In genomic region chr12:47082283-47082962, GRCh38 we compare ENCODE assay signal across 13 cellular contexts. TPM values are rescaled to one million over a fixed set of nuclear protein-coding genes. Genes with fewer than 3 reads are reported as not detected.
A peak's percentile ranks its signal among the peaks of the same experiment; 100 is the strongest.
DNase-seq lines count a peak whose midpoint lies in the region; ATAC-seq and TF ChIP-seq lines count a peak whose summit lies in the region.
"Had no signal": no experiment of that assay in that cellular context is flagged by ENCODE, and none has a peak within 500 bp of the region (broad histone marks: within the 10 kb centered on the region; RNA-seq: fewer than 3 reads in every experiment).

No MANE protein-coding gene starts in this region.

- H3K27me3 ChIP-seq in left ventricle myocardium inferior (ENCODE audit: low read depth) = peaks cover 16% of the 10 kb centered on the region
- no peaks in the 10 kb centered on the region for H3K27me3 ChIP-seq in hepatocyte
- peaks cover 12% of the 10 kb centered on the region for H3K27me3 ChIP-seq in transverse colon
- H3K27me3 ChIP-seq: right lobe of liver had no signal

- H3K4me3 Mint-ChIP-seq in T-helper 17 cell = peak overlapping the region; percentile 33

- no peaks in the 10 kb centered on the region for H3K9me2 ChIP-seq in hepatocyte (replicated peaks; ENCODE audit: insufficient read depth)

- H4K20me1 ChIP-seq in hepatocyte (ENCODE audit: insufficient read depth, poor library complexity, severe bottlenecking) = no peaks in the 10 kb centered on the region

- TF ChIP-seq CTCF in left ventricle myocardium inferior (IDR thresholded peaks at IDR 0.05; ENCODE audit: borderline replicate concordance) (no peak), hepatocyte (IDR thresholded peaks at IDR 0.05; ENCODE audit: poor library complexity) (no peak), transverse colon (IDR thresholded peaks at IDR 0.05) (no peak)

- no peak for DNase-seq in left ventricle myocardium inferior
- no peak for DNase-seq in Right ventricle myocardium inferior (ENCODE audit: missing footprints)
- DNase-seq in T-helper 17 cell = no peak
- no peak for DNase-seq in hepatocyte (ENCODE audit: low spot score)
- DNase-seq in transverse colon = no peak
- no peak for DNase-seq in NCI-H2029 treated with DMSO at 0.1 percent for 48 hours (lab: John Stamatoyannopoulos, UW)
- no peak for DNase-seq in NCI-H524 (lab: John Stamatoyannopoulos, UW)
- DNase-seq: GDM1, heart right ventricle, NCI-H1105, NCI-H526, right lobe of liver had no signal

- H3K27me3 Mint-ChIP-seq in T-helper 17 cell = no peaks in the 10 kb centered on the region

- no peak for TF ChIP-seq EP300 in transverse colon (IDR thresholded peaks at IDR 0.05; ENCODE audit: low read depth)

- ATAC-seq in Right ventricle myocardium inferior (no peak), T-helper 17 cell (no peak), GM18867 (IDR thresholded peaks at IDR 0.05; ENCODE audit: unreplicated experiment) (no peak)
- ATAC-seq: right lobe of liver had no signal

- peaks cover 18% of the 10 kb centered on the region for H3K79me2 ChIP-seq in hepatocyte

- WGBS in hepatocyte (ENCODE audit: low lambda C conversion rate, missing lambda C conversion rate) = 60% methylated on average over 5 of the region's 5 CpGs
- WGBS in transverse colon (ENCODE audit: low coverage in 1 of 2), 2 donors = 54 to 65% methylated on average over 5 of the region's 5 CpGs

- no peak overlapping the region for H2AFZ ChIP-seq in hepatocyte

- intact Hi-C loops in left ventricle myocardium inferior (cut with micrococcal nuclease) (no loop called here), Right ventricle myocardium inferior (cut with DNase I) (loop anchor here (5.0 kb wide), 1 partner anchor 225 kb away; no protein-coding TSS in a partner anchor), transverse colon (cut with DNase I; ENCODE audit: low total_unique reads) (no loop called here)

- H3K4me1 ChIP-seq in left ventricle myocardium inferior = peaks cover 61% of the 10 kb centered on the region
- H3K4me1 ChIP-seq in hepatocyte (ENCODE audit: insufficient read depth) = peaks cover 38% of the 10 kb centered on the region
- peaks cover 5 to 77% (median 21%) of the 10 kb centered on the region in 4 donors for H3K4me1 ChIP-seq in transverse colon

- TF ChIP-seq POLR2A in transverse colon (IDR thresholded peaks at IDR 0.05) = no peak

- H3K36me3 ChIP-seq in left ventricle myocardium inferior (no peaks in the 10 kb centered on the region), hepatocyte (replicated peaks; ENCODE audit: insufficient read depth, low read depth) (no peaks in the 10 kb centered on the region), transverse colon (no peaks in the 10 kb centered on the region)
- H3K36me3 ChIP-seq: heart right ventricle, right lobe of liver had no signal

- H3K27ac Mint-ChIP-seq in T-helper 17 cell = peak overlapping the region; percentile 99

- H3K4me1 Mint-ChIP-seq in T-helper 17 cell = peaks cover 61% of the 10 kb centered on the region

- H3K36me3 Mint-ChIP-seq in T-helper 17 cell (ENCODE audit: low read depth) = peaks cover 9% of the 10 kb centered on the region

- H3K9me3 ChIP-seq in left ventricle myocardium inferior (replicated peaks) = no peaks in the 10 kb centered on the region
- H3K9me3 ChIP-seq in T-helper 17 cell (ENCODE audit: control insufficient read depth, low read length, poor library complexity, severe bottlenecking) = no peaks in the 10 kb centered on the region
- H3K9me3 ChIP-seq in hepatocyte (ENCODE audit: low read depth) = no peaks in the 10 kb centered on the region
- H3K9me3 ChIP-seq in transverse colon = no peaks in the 10 kb centered on the region
- H3K9me3 ChIP-seq: heart right ventricle, right lobe of liver had no signal

- H3K4me3 ChIP-seq in left ventricle myocardium inferior (no peak overlapping the region), hepatocyte (no peak overlapping the region), transverse colon (no peak overlapping the region)
- H3K4me3 ChIP-seq: heart right ventricle, right lobe of liver had no signal

- in situ Hi-C loops in transverse colon (cut with MboI; ENCODE audit: low pct_ligation_motif_present in 1 of 4, low pct_unique_long_range_greater_than_20kb in 1 of 4, low sequenced_read_pairs in 3 of 4) = no loop called here

- no peak overlapping the region for H3K4me2 ChIP-seq in hepatocyte

- H3K27ac ChIP-seq in left ventricle myocardium inferior (replicated peaks) (peak overlapping the region; percentile 92), hepatocyte (peak overlapping the region; percentile 97), transverse colon (peak overlapping the region; percentile 88 to 93 (median 88))
- H3K27ac ChIP-seq: right lobe of liver had no signal

RNA-seq across cellular contexts. Expression of gene AMIGO2, which starts 2.7 kb away (rescaled TPM):
- 2.3 TPM for total RNA-seq in left ventricle myocardium inferior
- 2.7 TPM for total RNA-seq in Right ventricle myocardium inferior
- 1 to 10 TPM; 8.0 to 9.1 TPM for total RNA-seq in T-helper 17 cell
- total RNA-seq in hepatocyte = 57.2 and 57.8 TPM in 2 replicates
- polyA plus RNA-seq in hepatocyte = 57.3 and 65.6 TPM in 2 replicates
- 1 to 10 TPM; 4.5 to 6.7 (median 6.6) TPM for total RNA-seq in transverse colon

RNA-seq across cellular contexts. Expression of gene PCED1B, which starts 3.0 kb away (rescaled TPM):
- total RNA-seq in left ventricle myocardium inferior (0.55 TPM), Right ventricle myocardium inferior (0.89 TPM), T-helper 17 cell (10 to 100 TPM; 48.6 to 54.2 TPM), hepatocyte (3.6 and 5.9 TPM in 2 replicates), transverse colon (10 to 100 TPM in 1 of 4 donors, 1 to 10 TPM in 2, not detected in 1; 2.7 to 52.0 (median 3.0) TPM)
- 6.4 and 6.6 TPM in 2 replicates for polyA plus RNA-seq in hepatocyte
